In genomic region chr14:99972748-99973466, GRCh38 we compare ENCODE assay signal across 8 cellular contexts.
A peak's percentile ranks its signal among the peaks of the same experiment; 100 is the strongest.
DNase-seq lines count a peak whose midpoint lies in the region; ATAC-seq and TF ChIP-seq lines count a peak whose summit lies in the region.

No MANE protein-coding gene starts in this region.

- H3K9me3 ChIP-seq in BLaER1 treated with 17β-estradiol and CSF1 and Interleukin-3, amounts not matched to agents 10 nM and 100 nM (replicated peaks in 1 of 11) = peaks cover 4 to 29% (median 21%) of the 10 kb centered on the region in 11 experiments; a peak in 20 of 22 replicates
- peaks cover 10% of the 10 kb centered on the region for H3K9me3 ChIP-seq in KOPT-K1 (ENCODE audit: insufficient read depth, low read length, poor library complexity, severe bottlenecking)

- H3K4me1 Mint-ChIP-seq in nephron progenitor cell = peaks cover 37% of the 10 kb centered on the region

- H3K9ac ChIP-seq in BLaER1 treated with 17β-estradiol and CSF1 and Interleukin-3, amounts not matched to agents 10 nM and 100 nM = peak overlapping the region; percentile 83 to 95 (median 89)

- H3K4me3 Mint-ChIP-seq in nephron progenitor cell = peak overlapping the region; percentile 93

- H3K36me3 Mint-ChIP-seq in nephron progenitor cell (ENCODE audit: low read depth) = peaks cover 46% of the 10 kb centered on the region

- peaks cover 30% of the 10 kb centered on the region for H3K27me3 Mint-ChIP-seq in nephron progenitor cell (ENCODE audit: low read depth, poor library complexity)

- peaks cover 0 to 21% (median 8%) of the 10 kb centered on the region in 11 experiments; a peak in 7 of 22 replicates for H3K36me3 ChIP-seq in BLaER1 treated with 17β-estradiol and CSF1 and Interleukin-3, amounts not matched to agents 10 nM and 100 nM
- peaks cover 8% of the 10 kb centered on the region; the same call in 1 of the 2 replicates for H3K36me3 ChIP-seq in KOPT-K1 (ENCODE audit: insufficient read depth, low read length)

- peak overlapping the region in 9 of 11 experiments; percentile 75 to 91 (median 87); a peak in 18 of 22 replicates for H3K27ac ChIP-seq in BLaER1 treated with 17β-estradiol and CSF1 and Interleukin-3, amounts not matched to agents 10 nM and 100 nM
- peak overlapping the region; percentile 87 for H3K27ac ChIP-seq in KOPT-K1 (ENCODE audit: low read depth, low read length, poor library complexity, severe bottlenecking)
- no peak overlapping the region for H3K27ac ChIP-seq in coronary artery

- peaks cover 54% of the 10 kb centered on the region for H3K9me3 Mint-ChIP-seq in nephron progenitor cell

- no peaks in the 10 kb centered on the region for H3K27me3 ChIP-seq in BLaER1 treated with 17β-estradiol and CSF1 and Interleukin-3, amounts not matched to agents 10 nM and 100 nM

- H4K20me1 ChIP-seq in BLaER1 treated with 17β-estradiol and CSF1 and Interleukin-3, amounts not matched to agents 10 nM and 100 nM = peaks cover 0 to 38% (median 0%) of the 10 kb centered on the region in 11 experiments; a peak in 7 of 22 replicates

- peak overlapping the region; percentile 88 for H3K27ac Mint-ChIP-seq in nephron progenitor cell

- H3K4me3 ChIP-seq in BLaER1 treated with 17β-estradiol and CSF1 and Interleukin-3, amounts not matched to agents 10 nM and 100 nM = peak overlapping the region; percentile 87 to 99 (median 94)
- peak overlapping the region; percentile 80 for H3K4me3 ChIP-seq in coronary artery

- peak overlapping the region; percentile 77 to 99 (median 96) for H3K4me2 ChIP-seq in BLaER1 treated with 17β-estradiol and CSF1 and Interleukin-3, amounts not matched to agents 10 nM and 100 nM

- ATAC-seq in GM18858 (IDR thresholded peaks at IDR 0.05; ENCODE audit: unreplicated experiment) = no peak

- no peak for DNase-seq in coronary artery (ENCODE audit: low spot score)
- no peak for DNase-seq in nephron progenitor cell
- no peak for DNase-seq in NCI-H1092 treated with DMSO at 0.1 percent for 48 hours (lab: John Stamatoyannopoulos, UW)
- DNase-seq in stimulated activated CD4-positive, alpha-beta T cell treated with anti-CD3 and anti-CD28 coated beads, Interleukin-2, amount 100 ng/mL, for 48 hours = no peak
- no peak for DNase-seq in DMS114 treated with DMSO at 0.1 percent for 48 hours (lab: John Stamatoyannopoulos, UW; ENCODE audit: unreplicated experiment)

- peaks cover 7 to 21% (median 9%) of the 10 kb centered on the region in 10 experiments; a peak in 14 of 20 replicates for H3K4me1 ChIP-seq in BLaER1 treated with 17β-estradiol and CSF1 and Interleukin-3, amounts not matched to agents 10 nM and 100 nM

- TF ChIP-seq CTCF in coronary artery (IDR thresholded peaks at IDR 0.05) (no peak), nephron progenitor cell (IDR thresholded peaks at IDR 0.05) (no peak)

Comparison
In these comparisons a context has a peak if more than half of its experiments do, and no peak if none do; other contexts are left out.
1. H3K27ac ChIP-seq: peak in BLaER1 treated with 17β-estradiol and CSF1 and Interleukin-3, amounts not matched to agents 10 nM and 100 nM (9 of 11) and KOPT-K1 (single experiment); none in coronary artery (0 of 2).